ENCODE assay signal across 8 cellular contexts in the genomic region with DNA sequence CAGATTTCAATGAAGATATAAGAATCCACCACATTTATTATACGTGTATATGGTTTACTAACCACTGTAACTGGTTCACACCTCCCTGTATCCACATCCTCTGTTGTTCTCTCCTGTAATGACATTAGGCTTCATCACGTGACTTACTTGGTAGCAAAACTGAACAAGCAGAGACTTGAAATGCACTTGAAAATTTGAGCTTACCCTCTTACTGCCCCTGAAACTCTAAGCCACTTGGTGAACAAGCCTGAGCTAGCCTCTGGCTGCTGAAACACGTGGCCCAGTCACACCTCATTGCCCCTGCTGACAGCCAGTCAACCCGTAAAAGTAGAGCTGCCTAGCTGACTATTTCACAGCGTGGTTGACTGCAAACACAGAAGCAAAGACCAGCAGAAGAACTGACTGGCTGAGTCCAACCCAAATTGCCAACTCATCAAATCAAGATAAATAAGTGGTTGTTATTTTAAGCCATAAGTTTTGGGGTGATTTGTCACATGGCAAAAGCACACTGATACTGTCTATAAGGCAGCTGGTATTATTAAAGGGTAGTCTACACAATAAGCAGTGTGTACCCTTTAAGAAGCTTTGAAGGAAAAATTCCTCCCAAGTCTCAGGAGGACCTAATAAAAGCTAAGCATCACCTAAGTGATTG.
DNase-seq lines count a peak whose midpoint lies in the region; ATAC-seq and TF ChIP-seq lines count a peak whose summit lies in the region.

No MANE protein-coding gene starts in this region.

- H3K27me3 ChIP-seq in OCI-LY1 (ENCODE audit: insufficient read depth, low read length) (no peaks in the 10 kb centered on the region), heart right ventricle (no peaks in the 10 kb centered on the region)

- ATAC-seq in GM19468 (IDR thresholded peaks at IDR 0.05; ENCODE audit: extremely low read depth, unreplicated experiment) = peak; percentile 74
- ATAC-seq in HG03442 (IDR thresholded peaks at IDR 0.05; ENCODE audit: unreplicated experiment) = peak; percentile 99
- ATAC-seq in heart right ventricle = no peak

- H4K20me1 ChIP-seq in OCI-LY1 (ENCODE audit: insufficient read depth, low read length) = no peaks in the 10 kb centered on the region

- no peak for TF ChIP-seq CTCF in OCI-LY1 (IDR thresholded peaks at IDR 0.05; ENCODE audit: low read length)
- TF ChIP-seq CTCF in nephron progenitor cell (IDR thresholded peaks at IDR 0.05) = no peak
- TF ChIP-seq CTCF in heart right ventricle (IDR thresholded peaks at IDR 0.05) = no peak

- no peaks in the 10 kb centered on the region for H3K79me2 ChIP-seq in OCI-LY1 (ENCODE audit: insufficient read depth, low read length)

- H3K9ac ChIP-seq in OCI-LY1 (ENCODE audit: low read length) = no peak overlapping the region

- no peak overlapping the region for H3K4me2 ChIP-seq in OCI-LY1 (ENCODE audit: low read length)

- H3K4me1 ChIP-seq in OCI-LY1 (ENCODE audit: insufficient read depth, low read length, severe bottlenecking) (peaks cover 16% of the 10 kb centered on the region), heart right ventricle (no peaks in the 10 kb centered on the region)

- H3K9me2 ChIP-seq in OCI-LY1 (ENCODE audit: low read depth, low read length) = no peaks in the 10 kb centered on the region

- H2AFZ ChIP-seq in OCI-LY1 (ENCODE audit: low read length) = no peak overlapping the region

- WGBS in heart right ventricle, 2 donors = 80 to 89% methylated on average over 5 of the region's 5 CpGs

- peak overlapping the region; percentile 8 for H3K27ac ChIP-seq in OCI-LY1 (ENCODE audit: low read depth, low read length, poor library complexity, severe bottlenecking)
- peak overlapping the region in 1 of 10 donors; percentile 3 for H3K27ac ChIP-seq in heart right ventricle

- H3K4me3 ChIP-seq in OCI-LY1 (ENCODE audit: low read depth, low read length, poor library complexity, severe bottlenecking) (no peak overlapping the region), heart right ventricle (no peak overlapping the region)

- H3F3A ChIP-seq in OCI-LY1 (ENCODE audit: insufficient read depth, low read length) = no peaks in the 10 kb centered on the region

- H3K36me3 ChIP-seq in OCI-LY1 (ENCODE audit: insufficient read depth, low read length) = no peaks in the 10 kb centered on the region
- H3K36me3 ChIP-seq in heart right ventricle = peaks cover 0 to 81% (median 8%) of the 10 kb centered on the region in 9 donors

- H3K9me3 Mint-ChIP-seq in nephron progenitor cell = no peaks in the 10 kb centered on the region

- peaks cover 50% of the 10 kb centered on the region for H3K36me3 Mint-ChIP-seq in nephron progenitor cell (ENCODE audit: low read depth)

- H3K4me1 Mint-ChIP-seq in nephron progenitor cell = peaks cover 24% of the 10 kb centered on the region

- H3K9me3 ChIP-seq in OCI-LY1 (ENCODE audit: low read length) (no peaks in the 10 kb centered on the region), heart right ventricle (no peaks in the 10 kb centered on the region)

- H3K27ac Mint-ChIP-seq in nephron progenitor cell = peak overlapping the region; percentile 86

- peak; percentile 97 for DNase-seq in DMS153 treated with DMSO at 0.1 percent for 48 hours (lab: John Stamatoyannopoulos, UW; ENCODE audit: unreplicated experiment)
- peak; percentile 25 for DNase-seq in nephron progenitor cell
- DNase-seq in NCI-H2081 treated with DMSO at 0.1 percent for 48 hours (lab: John Stamatoyannopoulos, UW) = no peak
- no peak for DNase-seq in A172 (ENCODE audit: low spot score)
- DNase-seq in heart right ventricle = no peak

- no peak overlapping the region for H3K4me3 Mint-ChIP-seq in nephron progenitor cell

- intact Hi-C loops in heart right ventricle (cut with DNase I) = loop anchor here in 1 of 10 donors (10.0 kb wide), 1 partner anchor 221 kb away; no protein-coding TSS in a partner anchor

- H3K27me3 Mint-ChIP-seq in nephron progenitor cell (ENCODE audit: low read depth, poor library complexity) = no peaks in the 10 kb centered on the region

Comparison
In these comparisons a context has a peak if more than half of its experiments do, and no peak if none do; other contexts are left out.
1. DNase-seq: peak in DMS153 treated with DMSO at 0.1 percent for 48 hours (single experiment) and nephron progenitor cell (single experiment); none in NCI-H2081 treated with DMSO at 0.1 percent for 48 hours (single experiment), A172 (single experiment) and heart right ventricle (0 of 2).
2. ATAC-seq: peak in GM19468 (single experiment) and HG03442 (single experiment); none in heart right ventricle (0 of 8).